ENCODE assay signal across 13 cellular contexts in the genomic region with DNA sequence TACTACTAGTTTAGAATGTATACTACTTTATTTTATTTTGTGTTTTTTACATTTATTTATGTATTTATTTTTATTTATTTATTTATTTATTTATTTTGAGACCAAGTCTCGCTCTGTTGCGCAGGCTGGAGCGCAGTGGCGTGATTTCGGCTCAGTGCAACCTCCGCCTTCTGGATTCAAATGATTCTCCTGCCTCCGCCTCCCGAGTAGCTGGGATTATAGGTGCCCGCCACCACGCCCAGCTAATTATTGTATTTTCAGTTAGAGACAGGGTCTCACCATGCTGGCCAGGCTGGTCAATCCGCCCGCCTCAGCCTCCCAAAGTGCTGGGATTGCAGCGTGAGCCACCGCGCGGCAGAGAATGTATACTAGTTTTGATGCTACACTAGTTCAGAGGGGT. TPM values are rescaled to one million over a fixed set of nuclear protein-coding genes. Genes with fewer than 3 reads are reported as not detected.
A peak's percentile ranks its signal among the peaks of the same experiment; 100 is the strongest.
DNase-seq lines count a peak whose midpoint lies in the region; ATAC-seq and TF ChIP-seq lines count a peak whose summit lies in the region.
"Had no signal": no experiment of that assay in that cellular context is flagged by ENCODE, and none has a peak within 500 bp of the region (broad histone marks: within the 10 kb centered on the region; RNA-seq: fewer than 3 reads in every experiment).

No MANE protein-coding gene starts in this region.

- DNase-seq in Calu3, result no peak
- no peak for DNase-seq in neural crest cell (ENCODE audit: low read depth, low spot score)
- peak; percentile 62 for DNase-seq in spleen
- DNase-seq in HAP-1 (ENCODE audit: low spot score in 2 of 2), result no peak
- no peak for DNase-seq in Peyer's patch
- no peak for DNase-seq in Right ventricle myocardium superior
- DNase-seq: CD8-positive, alpha-beta T cell; DMS 273 treated with DMSO at 0.1 percent for 48 hours; DMS79 had no signal

- H3K27ac ChIP-seq in spleen, result no peak overlapping the region
- H3K27ac ChIP-seq in Peyer's patch, result no peak overlapping the region

- BruUV-seq in Calu3 (replicated peaks; lab: Mats Ljungman, UMichigan), result no TSS peak

- peaks cover 30% of the 10 kb centered on the region for H3K36me3 Mint-ChIP-seq in Calu3 (ENCODE audit: insufficient read depth, unreplicated experiment)
- no peaks in the 10 kb centered on the region for H3K36me3 Mint-ChIP-seq in neural crest cell (ENCODE audit: low read depth)
- H3K36me3 Mint-ChIP-seq: CD14-positive monocyte; CD8-positive, alpha-beta T cell had no signal

- H3K36me3 ChIP-seq in endocrine pancreas (ENCODE audit: control insufficient read depth, insufficient read depth, low read length), result no peaks in the 10 kb centered on the region
- no peaks in the 10 kb centered on the region for H3K36me3 ChIP-seq in spleen
- H3K36me3 ChIP-seq in HAP-1 (replicated peaks), result no peaks in the 10 kb centered on the region
- H3K36me3 ChIP-seq in Peyer's patch, result no peaks in the 10 kb centered on the region

- H3K27me3 ChIP-seq in endocrine pancreas (ENCODE audit: control insufficient read depth, insufficient read depth, low read length), result no peaks in the 10 kb centered on the region
- peaks cover 0 to 79% (median 24%) of the 10 kb centered on the region in 7 donors for H3K27me3 ChIP-seq in spleen (replicated peaks in 1 of 7)
- no peaks in the 10 kb centered on the region for H3K27me3 ChIP-seq in HAP-1 (ENCODE audit: low read depth)
- no peaks in the 10 kb centered on the region for H3K27me3 ChIP-seq in Peyer's patch

- H3K4me1 ChIP-seq in endocrine pancreas (ENCODE audit: control insufficient read depth, insufficient read depth, low read length), result no peaks in the 10 kb centered on the region
- H3K4me1 ChIP-seq in spleen, result peaks cover 6 to 42% (median 22%) of the 10 kb centered on the region in 6 donors
- H3K4me1 ChIP-seq in HAP-1, result peaks cover 7% of the 10 kb centered on the region
- H3K4me1 ChIP-seq in Peyer's patch, result peaks cover 0 to 20% (median 0%) of the 10 kb centered on the region in 4 donors

- intact Hi-C loops in Calu3 (cut with micrococcal nuclease; ENCODE audit: unreplicated experiment), result no loop called here
- intact Hi-C loops in spleen (cut with DNase I; ENCODE audit: low total_unique reads), result no loop called here
- intact Hi-C loops in Right ventricle myocardium superior (cut with DNase I), result loop anchor here (10.0 kb wide), 2 partner anchors 92 to 152 kb away; no protein-coding TSS in a partner anchor

- in situ Hi-C loops in HAP-1 (cut with MboI; ENCODE audit: low sequenced_read_pairs), result no loop called here

- H3K9me3 ChIP-seq in endocrine pancreas (ENCODE audit: control insufficient read depth, low read length) (no peaks in the 10 kb centered on the region), spleen (no peaks in the 10 kb centered on the region), HAP-1 (no peaks in the 10 kb centered on the region), Peyer's patch (no peaks in the 10 kb centered on the region)

- WGBS in spleen, 5 donors, result 95 to 98% (median 96%) methylated on average over 16 of the region's 16 CpGs

- H3K27ac Mint-ChIP-seq in Calu3 (ENCODE audit: unreplicated experiment), result no peak overlapping the region
- H3K27ac Mint-ChIP-seq in neural crest cell (ENCODE audit: unreplicated experiment), result no peak overlapping the region
- H3K27ac Mint-ChIP-seq: CD8-positive, alpha-beta T cell had no signal

- no peak for TF ChIP-seq CTCF in Calu3 (IDR thresholded peaks at IDR 0.05; ENCODE audit: unreplicated experiment)
- no peak for TF ChIP-seq CTCF in neural crest cell (conservative IDR thresholded peaks at IDR 0.05)
- TF ChIP-seq CTCF in spleen (IDR thresholded peaks at IDR 0.05 in 8 of 11, conservative IDR thresholded peaks at IDR 0.05 in 3 of 11), result no peak
- TF ChIP-seq CTCF in Peyer's patch (IDR thresholded peaks at IDR 0.05), result no peak

- H3K4me1 Mint-ChIP-seq in Calu3 (ENCODE audit: low read depth, unreplicated experiment), result peaks cover 30% of the 10 kb centered on the region
- H3K4me1 Mint-ChIP-seq in neural crest cell, result peaks cover 30% of the 10 kb centered on the region
- H3K4me1 Mint-ChIP-seq: CD14-positive monocyte had no signal

- TF ChIP-seq POLR2A in spleen (IDR thresholded peaks at IDR 0.05) (no peak), Peyer's patch (IDR thresholded peaks at IDR 0.05) (no peak)

- H3K27me3 Mint-ChIP-seq in Calu3 (ENCODE audit: unreplicated experiment) (no peaks in the 10 kb centered on the region), neural crest cell (ENCODE audit: low read depth) (peaks cover 15% of the 10 kb centered on the region)

- CTCF ChIA-PET in Calu3 (lab: Charles Lee), result no interaction called here

- peak overlapping the region; percentile 62 for H3K4me3 Mint-ChIP-seq in Calu3 (ENCODE audit: low read depth, unreplicated experiment)
- peak overlapping the region; percentile 90 for H3K4me3 Mint-ChIP-seq in neural crest cell

- H3K9me3 Mint-ChIP-seq in Calu3 (ENCODE audit: low read depth, unreplicated experiment) (no peaks in the 10 kb centered on the region), neural crest cell (no peaks in the 10 kb centered on the region)
- H3K9me3 Mint-ChIP-seq: CD8-positive, alpha-beta T cell had no signal

- no peak overlapping the region for H3K9ac ChIP-seq in endocrine pancreas (ENCODE audit: control insufficient read depth, insufficient read depth, low read length)

- peak overlapping the region; percentile 81 for H3K4me3 ChIP-seq in endocrine pancreas (ENCODE audit: control insufficient read depth, insufficient read depth, low read length)
- no peak overlapping the region for H3K4me3 ChIP-seq in spleen
- H3K4me3 ChIP-seq in HAP-1, result no peak overlapping the region
- H3K4me3 ChIP-seq in Peyer's patch, result no peak overlapping the region
- H3K4me3 ChIP-seq: GM12878 had no signal

- ATAC-seq in Right ventricle myocardium superior (ENCODE audit: poor library complexity), result no peak
- ATAC-seq: CD8-positive, alpha-beta T cell; GM12878; HCT116 had no signal

RNA-seq across cellular contexts. Expression of gene PARD3, which starts 2.0 kb away (rescaled TPM):
- total RNA-seq in Calu3 (2022), result 57.6 and 62.4 TPM in 2 replicates
- total RNA-seq in neural crest cell, result 50.1 and 51.2 TPM in 2 replicates
- 10 to 100 TPM in 6 of 7 donors, 1 to 10 TPM in 1; 8.3 to 18.9 (median 11.5) TPM for total RNA-seq in spleen
- 1 to 10 TPM; 2.8 to 4.8 (median 4.8) TPM for polyA plus RNA-seq in spleen
- 100 to 1,000 TPM in 1 of 4 donors, 10 to 100 TPM in 3; 39.2 to 124 (median 48.0) TPM for total RNA-seq in Peyer's patch
- total RNA-seq in Right ventricle myocardium superior, result 33.5 TPM
